Comparison of ENCODE assay signal across 9 cellular contexts in genomic region chr18:70021498-70021897, GRCh38.
"Had no signal": no experiment of that assay in that cellular context is flagged by ENCODE, and none has a peak within 500 bp of the region (broad histone marks: within the 10 kb centered on the region; RNA-seq: fewer than 3 reads in every experiment).

No MANE protein-coding gene starts in this region.

- ATAC-seq: GM23338, K562 had no signal

- H2AFZ ChIP-seq: GM23338 had no signal

- DNase-seq: H9, HCEC 1CT, IMR-90, KG1 had no signal

- FAIRE-seq: H1, H54, K562 had no signal

- H3K27ac ChIP-seq: HL-60 had no signal

- H3K4me2 ChIP-seq: GM23338 had no signal

- H3K4me3 ChIP-seq: GM23338, K562 had no signal
